In the genomic region with DNA sequence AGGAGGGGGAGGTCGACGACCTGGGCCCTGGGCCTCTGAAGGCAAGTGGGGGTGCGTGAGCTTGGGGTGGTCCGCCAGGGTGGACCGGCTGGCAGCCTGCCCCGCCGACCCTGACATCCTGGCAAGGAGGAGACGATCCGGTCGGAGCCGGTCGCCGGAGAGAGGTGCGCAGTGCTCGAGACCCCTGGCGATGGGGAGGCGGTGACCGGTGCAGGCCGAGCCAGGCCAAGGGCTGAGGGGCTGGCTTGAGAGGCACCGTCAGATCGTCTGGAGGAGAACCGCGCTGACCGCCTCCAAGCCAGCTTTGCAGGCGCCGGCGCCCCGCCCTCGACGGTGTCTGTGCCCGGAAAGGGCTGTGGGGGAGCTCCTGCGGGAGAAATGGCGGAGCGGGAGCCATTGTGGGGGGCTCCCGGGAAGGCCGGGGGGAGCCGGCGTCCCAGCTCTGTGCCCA, we compare ENCODE assay signal across 8 cellular contexts. TPM values are rescaled to one million over a fixed set of nuclear protein-coding genes. Genes with fewer than 3 reads are reported as not detected.
DNase-seq lines count a peak whose midpoint lies in the region; ATAC-seq and TF ChIP-seq lines count a peak whose summit lies in the region.

No MANE protein-coding gene starts in this region.

- H3K4me1 ChIP-seq in right atrium auricular region = no peaks in the 10 kb centered on the region
- H3K4me1 ChIP-seq in sigmoid colon = peaks cover 0 to 6% (median 0%) of the 10 kb centered on the region in 4 donors

- H3K4me3 ChIP-seq in right atrium auricular region = peak overlapping the region; percentile 48 to 59
- peak overlapping the region; percentile 40 to 61 (median 52) for H3K4me3 ChIP-seq in sigmoid colon

- intact Hi-C loops in sigmoid colon (cut with DNase I) = no loop called here

- no peak for TF ChIP-seq EP300 in sigmoid colon (IDR thresholded peaks at IDR 0.05)

- no peaks in the 10 kb centered on the region for H3K36me3 Mint-ChIP-seq in activated naive CD4-positive, alpha-beta T cell treated with anti-CD3 and anti-CD28 coated beads, Interleukin-2, amount 50 U/mL, for 72 hours

- peak; percentile 36 for DNase-seq in NCI-H748 (lab: John Stamatoyannopoulos, UW; ENCODE audit: unreplicated experiment)
- no peak for DNase-seq in NCI-H748 treated with DMSO at 0.1 percent for 48 hours (lab: John Stamatoyannopoulos, UW)
- DNase-seq in activated naive CD4-positive, alpha-beta T cell treated with anti-CD3 and anti-CD28 coated beads, Interleukin-2, amount 50 U/mL, for 72 hours (ENCODE audit: low spot score in 2 of 2) = peak in 1 of 2 donors; percentile 4
- no peak for DNase-seq in right atrium auricular region (ENCODE audit: low spot score)
- DNase-seq in sigmoid colon = peak; percentile 78
- no peak for DNase-seq in NK-92 treated with Interleukin-12 subunit alpha and Interleukin-12 subunit beta, amount 100 ng/mL, for 24 hours (lab: John Stamatoyannopoulos, UW)

- whole genome bisulfite sequencing in sigmoid colon, 2 donors = 1% methylated on average over 38 of the region's 38 CpGs

- peak; percentile 31 to 47 for ATAC-seq in activated naive CD4-positive, alpha-beta T cell treated with anti-CD3 and anti-CD28 coated beads, Interleukin-2, amount 50 U/mL, for 72 hours
- ATAC-seq in HG03439 (IDR thresholded peaks at IDR 0.05; ENCODE audit: unreplicated experiment) = no peak
- ATAC-seq in GM21576 (IDR thresholded peaks at IDR 0.05; ENCODE audit: unreplicated experiment) = no peak

- no peaks in the 10 kb centered on the region for H3K9me3 Mint-ChIP-seq in activated naive CD4-positive, alpha-beta T cell treated with anti-CD3 and anti-CD28 coated beads, Interleukin-2, amount 50 U/mL, for 72 hours

- H3K27ac ChIP-seq in right atrium auricular region (no peak overlapping the region), sigmoid colon (peak overlapping the region in 3 of 4 donors; percentile 5 to 27 (median 26))

- TF ChIP-seq CTCF in right atrium auricular region (IDR thresholded peaks at IDR 0.05) (no peak), sigmoid colon (IDR thresholded peaks at IDR 0.05) (no peak)

- H3K36me3 ChIP-seq in right atrium auricular region (no peaks in the 10 kb centered on the region), sigmoid colon (no peaks in the 10 kb centered on the region)

- H3K9me3 ChIP-seq in right atrium auricular region = no peaks in the 10 kb centered on the region
- H3K9me3 ChIP-seq in sigmoid colon = no peaks in the 10 kb centered on the region

- no peak overlapping the region for H3K27ac Mint-ChIP-seq in activated naive CD4-positive, alpha-beta T cell treated with anti-CD3 and anti-CD28 coated beads, Interleukin-2, amount 50 U/mL, for 72 hours

- no peak for TF ChIP-seq POLR2A in sigmoid colon (IDR thresholded peaks at IDR 0.05)

- H3K27me3 ChIP-seq in right atrium auricular region = no peaks in the 10 kb centered on the region
- H3K27me3 ChIP-seq in sigmoid colon = no peaks in the 10 kb centered on the region

RNA-seq across cellular contexts. Expression of a gene that starts 25.6 kb away (rescaled TPM):
- total RNA-seq in activated naive CD4-positive, alpha-beta T cell treated with anti-CD3 and anti-CD28 coated beads, Interleukin-2, amount 50 U/mL, for 72 hours = 1 to 10 TPM; 1.6 to 3.1 TPM
- 1 to 10 TPM; 3.4 to 3.7 TPM for total RNA-seq in right atrium auricular region
- total RNA-seq in sigmoid colon = 1 to 10 TPM; 4.5 to 8.6 (median 7.2) TPM
- polyA plus RNA-seq in sigmoid colon = 1 to 10 TPM in 2 of 3 donors, under 1 TPM in 1; 0.60 to 1.4 (median 1.2) TPM

RNA-seq across cellular contexts. Expression of a gene that starts 33.9 kb away (rescaled TPM):
- under 1 TPM; 0.46 to 0.78 TPM for total RNA-seq in activated naive CD4-positive, alpha-beta T cell treated with anti-CD3 and anti-CD28 coated beads, Interleukin-2, amount 50 U/mL, for 72 hours
- total RNA-seq in right atrium auricular region (10 to 100 TPM; 14.8 to 21.9 TPM), sigmoid colon (10 to 100 TPM in 3 of 4 donors, 1 to 10 TPM in 1; 8.0 to 19.5 (median 16.5) TPM)
- polyA plus RNA-seq in sigmoid colon = 1 to 10 TPM; 1.2 to 4.3 (median 1.6) TPM

Comparison
In these comparisons a context has a peak if more than half of its experiments do, and no peak if none do; other contexts are left out.
1. DNase-seq: peak in NCI-H748 (single experiment) and sigmoid colon (single experiment); none in NCI-H748 treated with DMSO at 0.1 percent for 48 hours (single experiment), right atrium auricular region (single experiment) and NK-92 treated with Interleukin-12 subunit alpha and Interleukin-12 subunit beta, amount 100 ng/mL, for 24 hours (single experiment).
2. ATAC-seq: peak in activated naive CD4-positive, alpha-beta T cell treated with anti-CD3 and anti-CD28 coated beads, Interleukin-2, amount 50 U/mL, for 72 hours (2 of 2); none in HG03439 (single experiment) and GM21576 (single experiment).
3. H3K27ac ChIP-seq: peak in sigmoid colon (3 of 4); none in right atrium auricular region (0 of 2).
4. RNA of a gene that starts 33.9 kb away (total RNA-seq): 14.8 to 21.9 TPM in right atrium auricular region and 8.0 to 19.5 TPM in sigmoid colon; 0.46 to 0.78 TPM in activated naive CD4-positive, alpha-beta T cell treated with anti-CD3 and anti-CD28 coated beads, Interleukin-2, amount 50 U/mL, for 72 hours; every median in the first group is over 4 times any median in the second.